15 cellular contexts compared by ENCODE assay signal in genomic region chr7:15801041-15801440, GRCh38.
"Had no signal": no experiment of that assay in that cellular context is flagged by ENCODE, and none has a peak within 500 bp of the region (broad histone marks: within the 10 kb centered on the region; RNA-seq: fewer than 3 reads in every experiment).

No MANE protein-coding gene starts in this region.

- H3K9me3 ChIP-seq: transverse colon, vagina had no signal

- ATAC-seq: activated T-cell treated with anti-CD3 and anti-CD28 coated beads, Interleukin-2, amount 50 U/mL, for 72 hours; esophagus mucosa; natural killer cell treated with Interleukin-12 subunit alpha and Interleukin-12 subunit beta and Interleukin-15 and Interleukin-18, amount 100 ng/mL, for 72 hours; stimulated activated naive CD8-positive, alpha-beta T cell treated with anti-CD3 and anti-CD28 coated beads, Interleukin-15, Interleukin-2, amounts not matched to agents 100 U/mL and 50 U/mL, for 24 hours had no signal

- H3K36me3 ChIP-seq: transverse colon, vagina had no signal

- H3K4me1 ChIP-seq: vagina had no signal

- H3K27me3 ChIP-seq: transverse colon, vagina had no signal

- DNase-seq: activated CD4-positive, alpha-beta T cell treated with anti-CD3 and anti-CD28 coated beads, Interleukin-2, amount 50 U/mL, for 4 hours; activated CD4-positive, CD25-positive, alpha-beta regulatory T cell treated with anti-CD3 and anti-CD28 coated beads, Interleukin-2, amount 50 U/mL, for 72 hours; activated effector memory CD4-positive, alpha-beta T cell treated with anti-CD3 and anti-CD28 coated beads, Interleukin-2, amount 50 U/mL, for 16 hours; activated naive CD4-positive, alpha-beta T cell treated with anti-CD3 and anti-CD28 coated beads, Interleukin-2, amount 50 U/mL, for 16 hours; activated T-cell treated with anti-CD3 and anti-CD28 coated beads, Interleukin-2, amount 50 U/mL, for 72 hours; effector CD8-positive, alpha-beta T cell; hippocampal formation; stimulated activated CD4-positive, alpha-beta T cell treated with anti-CD3 and anti-CD28 coated beads, Interleukin-2, amount 100 ng/mL, for 24 hours; stimulated activated naive CD8-positive, alpha-beta T cell treated with anti-CD3 and anti-CD28 coated beads, Interleukin-15, Interleukin-2, amounts not matched to agents 100 U/mL and 50 U/mL, for 24 hours; transverse colon had no signal

- H3K27ac ChIP-seq: transverse colon, vagina, VCaP had no signal

- H3K4me3 ChIP-seq: lung, transverse colon, vagina had no signal
